1 cellular context compared by ENCODE assay signal in the genomic region with DNA sequence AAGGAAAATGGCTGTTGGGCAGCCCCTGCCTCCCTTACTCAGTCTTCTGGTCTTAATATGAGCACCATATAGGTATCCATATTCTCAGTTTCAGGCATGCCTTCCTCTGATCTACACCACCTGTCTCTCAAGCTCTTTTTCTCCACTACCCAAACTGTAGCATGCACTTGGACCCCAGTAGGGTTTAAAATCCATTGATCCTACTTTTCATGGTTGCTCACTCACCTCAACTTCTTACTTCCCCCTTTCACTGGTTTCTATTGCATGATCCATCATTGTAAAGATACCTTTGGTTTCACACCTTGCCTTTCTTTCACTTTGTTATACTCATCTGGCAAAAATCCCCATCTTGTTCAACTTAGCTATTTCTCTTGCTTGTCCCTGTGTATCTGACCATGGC.
TF ChIP-seq lines count a peak whose summit lies in the region.

No MANE protein-coding gene starts in this region.

TF ChIP-seq in GM12878, 131 proteins besides CTCF, POLR2A, EP300 and RAD21 (continued from another document and continues in another):
- TF ChIP-seq, protein P1, sequence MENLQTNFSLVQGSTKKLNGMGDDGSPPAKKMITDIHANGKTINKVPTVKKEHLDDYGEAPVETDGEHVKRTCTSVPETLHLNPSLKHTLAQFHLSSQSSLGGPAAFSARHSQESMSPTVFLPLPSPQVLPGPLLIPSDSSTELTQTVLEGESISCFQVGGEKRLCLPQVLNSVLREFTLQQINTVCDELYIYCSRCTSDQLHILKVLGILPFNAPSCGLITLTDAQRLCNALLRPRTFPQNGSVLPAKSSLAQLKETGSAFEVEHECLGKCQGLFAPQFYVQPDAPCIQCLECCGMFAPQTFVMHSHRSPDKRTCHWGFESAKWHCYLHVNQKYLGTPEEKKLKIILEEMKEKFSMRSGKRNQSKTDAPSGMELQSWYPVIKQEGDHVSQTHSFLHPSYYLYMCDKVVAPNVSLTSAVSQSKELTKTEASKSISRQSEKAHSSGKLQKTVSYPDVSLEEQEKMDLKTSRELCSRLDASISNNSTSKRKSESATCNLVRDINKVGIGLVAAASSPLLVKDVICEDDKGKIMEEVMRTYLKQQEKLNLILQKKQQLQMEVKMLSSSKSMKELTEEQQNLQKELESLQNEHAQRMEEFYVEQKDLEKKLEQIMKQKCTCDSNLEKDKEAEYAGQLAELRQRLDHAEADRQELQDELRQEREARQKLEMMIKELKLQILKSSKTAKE (IDR thresholded peaks at IDR 0.05; ENCODE audit: low read depth, poor library complexity, severe bottlenecking) = no peak
- no peak for TF ChIP-seq KAT2A (conservative IDR thresholded peaks at IDR 0.05; ENCODE audit: control insufficient read depth, low read depth, low read length)
- TF ChIP-seq ZNF622 (IDR thresholded peaks at IDR 0.05) = no peak
- no peak for TF ChIP-seq SMARCA5 (IDR thresholded peaks at IDR 0.05)
- TF ChIP-seq CHD4 (IDR thresholded peaks at IDR 0.05) = no peak
- no peak for TF ChIP-seq PAX8 (IDR thresholded peaks at IDR 0.05)
- TF ChIP-seq, protein P2, sequence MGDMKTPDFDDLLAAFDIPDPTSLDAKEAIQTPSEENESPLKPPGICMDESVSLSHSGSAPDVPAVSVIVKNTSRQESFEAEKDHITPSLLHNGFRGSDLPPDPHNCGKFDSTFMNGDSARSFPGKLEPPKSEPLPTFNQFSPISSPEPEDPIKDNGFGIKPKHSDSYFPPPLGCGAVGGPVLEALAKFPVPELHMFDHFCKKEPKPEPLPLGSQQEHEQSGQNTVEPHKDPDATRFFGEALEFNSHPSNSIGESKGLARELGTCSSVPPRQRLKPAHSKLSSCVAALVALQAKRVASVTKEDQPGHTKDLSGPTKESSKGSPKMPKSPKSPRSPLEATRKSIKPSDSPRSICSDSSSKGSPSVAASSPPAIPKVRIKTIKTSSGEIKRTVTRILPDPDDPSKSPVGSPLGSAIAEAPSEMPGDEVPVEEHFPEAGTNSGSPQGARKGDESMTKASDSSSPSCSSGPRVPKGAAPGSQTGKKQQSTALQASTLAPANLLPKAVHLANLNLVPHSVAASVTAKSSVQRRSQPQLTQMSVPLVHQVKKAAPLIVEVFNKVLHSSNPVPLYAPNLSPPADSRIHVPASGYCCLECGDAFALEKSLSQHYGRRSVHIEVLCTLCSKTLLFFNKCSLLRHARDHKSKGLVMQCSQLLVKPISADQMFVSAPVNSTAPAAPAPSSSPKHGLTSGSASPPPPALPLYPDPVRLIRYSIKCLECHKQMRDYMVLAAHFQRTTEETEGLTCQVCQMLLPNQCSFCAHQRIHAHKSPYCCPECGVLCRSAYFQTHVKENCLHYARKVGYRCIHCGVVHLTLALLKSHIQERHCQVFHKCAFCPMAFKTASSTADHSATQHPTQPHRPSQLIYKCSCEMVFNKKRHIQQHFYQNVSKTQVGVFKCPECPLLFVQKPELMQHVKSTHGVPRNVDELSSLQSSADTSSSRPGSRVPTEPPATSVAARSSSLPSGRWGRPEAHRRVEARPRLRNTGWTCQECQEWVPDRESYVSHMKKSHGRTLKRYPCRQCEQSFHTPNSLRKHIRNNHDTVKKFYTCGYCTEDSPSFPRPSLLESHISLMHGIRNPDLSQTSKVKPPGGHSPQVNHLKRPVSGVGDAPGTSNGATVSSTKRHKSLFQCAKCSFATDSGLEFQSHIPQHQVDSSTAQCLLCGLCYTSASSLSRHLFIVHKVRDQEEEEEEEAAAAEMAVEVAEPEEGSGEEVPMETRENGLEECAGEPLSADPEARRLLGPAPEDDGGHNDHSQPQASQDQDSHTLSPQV (IDR thresholded peaks at IDR 0.05) = no peak
- TF ChIP-seq RAD51 (IDR thresholded peaks at IDR 0.05) = no peak
- no peak for TF ChIP-seq NFXL1 (IDR thresholded peaks at IDR 0.05; ENCODE audit: borderline replicate concordance)
- 0 out of 2 replicates have a peak, but pooled peaks have one; percentile 57 for TF ChIP-seq MTA3 (IDR thresholded peaks at IDR 0.05; ENCODE audit: borderline replicate concordance, low read length)
- no peak for TF ChIP-seq IRF4 (IDR thresholded peaks at IDR 0.05; ENCODE audit: low read depth, low read length)
- TF ChIP-seq MEF2A (IDR thresholded peaks at IDR 0.05; ENCODE audit: insufficient read depth, low read depth, low read length) = no peak
- no peak for TF ChIP-seq SRF (IDR thresholded peaks at IDR 0.05; ENCODE audit: low read depth in 2 of 2, low read length in 2 of 2)
- peak in 1 of 2 experiments; percentile 46; a peak in 2 of 4 replicates for TF ChIP-seq ETV6 (conservative IDR thresholded peaks at IDR 0.05 in 1 of 2, IDR thresholded peaks at IDR 0.05 in 1 of 2; ENCODE audit: borderline replicate concordance in 1 of 2, low read depth in 1 of 2)
- TF ChIP-seq ZSCAN29 (IDR thresholded peaks at IDR 0.05) = no peak
- peak; percentile 30 for TF ChIP-seq JUNB (IDR thresholded peaks at IDR 0.05)
- TF ChIP-seq, protein P3, sequence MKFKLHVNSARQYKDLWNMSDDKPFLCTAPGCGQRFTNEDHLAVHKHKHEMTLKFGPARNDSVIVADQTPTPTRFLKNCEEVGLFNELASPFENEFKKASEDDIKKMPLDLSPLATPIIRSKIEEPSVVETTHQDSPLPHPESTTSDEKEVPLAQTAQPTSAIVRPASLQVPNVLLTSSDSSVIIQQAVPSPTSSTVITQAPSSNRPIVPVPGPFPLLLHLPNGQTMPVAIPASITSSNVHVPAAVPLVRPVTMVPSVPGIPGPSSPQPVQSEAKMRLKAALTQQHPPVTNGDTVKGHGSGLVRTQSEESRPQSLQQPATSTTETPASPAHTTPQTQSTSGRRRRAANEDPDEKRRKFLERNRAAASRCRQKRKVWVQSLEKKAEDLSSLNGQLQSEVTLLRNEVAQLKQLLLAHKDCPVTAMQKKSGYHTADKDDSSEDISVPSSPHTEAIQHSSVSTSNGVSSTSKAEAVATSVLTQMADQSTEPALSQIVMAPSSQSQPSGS (IDR thresholded peaks at IDR 0.05; ENCODE audit: low read length) = peak; percentile 36; the same call in 1 of the 2 replicates
- TF ChIP-seq TCF7 (IDR thresholded peaks at IDR 0.05; ENCODE audit: borderline replicate concordance) = 0 out of 2 replicates have a peak, but pooled peaks have one; percentile 28
- peak; percentile 76 for TF ChIP-seq DPF2 (IDR thresholded peaks at IDR 0.05)
- TF ChIP-seq, protein P4, sequence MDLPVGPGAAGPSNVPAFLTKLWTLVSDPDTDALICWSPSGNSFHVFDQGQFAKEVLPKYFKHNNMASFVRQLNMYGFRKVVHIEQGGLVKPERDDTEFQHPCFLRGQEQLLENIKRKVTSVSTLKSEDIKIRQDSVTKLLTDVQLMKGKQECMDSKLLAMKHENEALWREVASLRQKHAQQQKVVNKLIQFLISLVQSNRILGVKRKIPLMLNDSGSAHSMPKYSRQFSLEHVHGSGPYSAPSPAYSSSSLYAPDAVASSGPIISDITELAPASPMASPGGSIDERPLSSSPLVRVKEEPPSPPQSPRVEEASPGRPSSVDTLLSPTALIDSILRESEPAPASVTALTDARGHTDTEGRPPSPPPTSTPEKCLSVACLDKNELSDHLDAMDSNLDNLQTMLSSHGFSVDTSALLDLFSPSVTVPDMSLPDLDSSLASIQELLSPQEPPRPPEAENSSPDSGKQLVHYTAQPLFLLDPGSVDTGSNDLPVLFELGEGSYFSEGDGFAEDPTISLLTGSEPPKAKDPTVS (IDR thresholded peaks at IDR 0.05; ENCODE audit: low read depth, low read length) = no peak
- TF ChIP-seq, protein P5, sequence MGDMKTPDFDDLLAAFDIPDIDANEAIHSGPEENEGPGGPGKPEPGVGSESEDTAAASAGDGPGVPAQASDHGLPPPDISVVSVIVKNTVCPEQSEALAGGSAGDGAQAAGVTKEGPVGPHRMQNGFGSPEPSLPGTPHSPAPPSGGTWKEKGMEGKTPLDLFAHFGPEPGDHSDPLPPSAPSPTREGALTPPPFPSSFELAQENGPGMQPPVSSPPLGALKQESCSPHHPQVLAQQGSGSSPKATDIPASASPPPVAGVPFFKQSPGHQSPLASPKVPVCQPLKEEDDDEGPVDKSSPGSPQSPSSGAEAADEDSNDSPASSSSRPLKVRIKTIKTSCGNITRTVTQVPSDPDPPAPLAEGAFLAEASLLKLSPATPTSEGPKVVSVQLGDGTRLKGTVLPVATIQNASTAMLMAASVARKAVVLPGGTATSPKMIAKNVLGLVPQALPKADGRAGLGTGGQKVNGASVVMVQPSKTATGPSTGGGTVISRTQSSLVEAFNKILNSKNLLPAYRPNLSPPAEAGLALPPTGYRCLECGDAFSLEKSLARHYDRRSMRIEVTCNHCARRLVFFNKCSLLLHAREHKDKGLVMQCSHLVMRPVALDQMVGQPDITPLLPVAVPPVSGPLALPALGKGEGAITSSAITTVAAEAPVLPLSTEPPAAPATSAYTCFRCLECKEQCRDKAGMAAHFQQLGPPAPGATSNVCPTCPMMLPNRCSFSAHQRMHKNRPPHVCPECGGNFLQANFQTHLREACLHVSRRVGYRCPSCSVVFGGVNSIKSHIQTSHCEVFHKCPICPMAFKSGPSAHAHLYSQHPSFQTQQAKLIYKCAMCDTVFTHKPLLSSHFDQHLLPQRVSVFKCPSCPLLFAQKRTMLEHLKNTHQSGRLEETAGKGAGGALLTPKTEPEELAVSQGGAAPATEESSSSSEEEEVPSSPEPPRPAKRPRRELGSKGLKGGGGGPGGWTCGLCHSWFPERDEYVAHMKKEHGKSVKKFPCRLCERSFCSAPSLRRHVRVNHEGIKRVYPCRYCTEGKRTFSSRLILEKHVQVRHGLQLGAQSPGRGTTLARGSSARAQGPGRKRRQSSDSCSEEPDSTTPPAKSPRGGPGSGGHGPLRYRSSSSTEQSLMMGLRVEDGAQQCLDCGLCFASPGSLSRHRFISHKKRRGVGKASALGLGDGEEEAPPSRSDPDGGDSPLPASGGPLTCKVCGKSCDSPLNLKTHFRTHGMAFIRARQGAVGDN (IDR thresholded peaks at IDR 0.05) = no peak
- no peak for TF ChIP-seq HDAC2 (IDR thresholded peaks at IDR 0.05)
- TF ChIP-seq RUNX3 (IDR thresholded peaks at IDR 0.05; ENCODE audit: low read length) = peak; percentile 81
- no peak for TF ChIP-seq ZZZ3 (IDR thresholded peaks at IDR 0.05; ENCODE audit: control insufficient read depth, insufficient read length, low read depth)
- no peak for TF ChIP-seq GATAD2B (conservative IDR thresholded peaks at IDR 0.05; ENCODE audit: low read depth)
- no peak for TF ChIP-seq EZH2 (IDR thresholded peaks at IDR 0.05; ENCODE audit: borderline replicate concordance, control insufficient read depth, low read depth, low read length)
- TF ChIP-seq POLR2AphosphoS5 (IDR thresholded peaks at IDR 0.05; ENCODE audit: low read length) = no peak
- no peak for TF ChIP-seq SUZ12 (IDR thresholded peaks at IDR 0.05; ENCODE audit: unreplicated experiment)
- no peak for TF ChIP-seq ESRRA (IDR thresholded peaks at IDR 0.05; ENCODE audit: low read length)
- TF ChIP-seq ZBED1 (IDR thresholded peaks at IDR 0.05; ENCODE audit: borderline replicate concordance) = no peak
- TF ChIP-seq TCF3 (IDR thresholded peaks at IDR 0.05; ENCODE audit: borderline replicate concordance, insufficient read depth, low read depth, low read length) = no peak
- TF ChIP-seq ZNF217 (IDR thresholded peaks at IDR 0.05) = no peak
- no peak for TF ChIP-seq NR2C1 (IDR thresholded peaks at IDR 0.05)
- TF ChIP-seq NFYA (IDR thresholded peaks at IDR 0.05; ENCODE audit: borderline replicate concordance, low read depth, low read length) = no peak
- no peak for TF ChIP-seq RELA (IDR thresholded peaks at IDR 0.05; ENCODE audit: borderline replicate concordance, partially characterized antibody)
- no peak; the same call in 1 of the 2 replicates for TF ChIP-seq SPI1 (IDR thresholded peaks at IDR 0.05; ENCODE audit: borderline replicate concordance, insufficient read depth, low read depth, low read length)
- peak; percentile 41 for TF ChIP-seq SP1 (IDR thresholded peaks at IDR 0.05; ENCODE audit: low read depth, low read length)
- TF ChIP-seq EGR1 (IDR thresholded peaks at IDR 0.05; ENCODE audit: borderline replicate concordance in 1 of 2, low read depth in 2 of 2, low read length in 2 of 2) = no peak
- no peak for TF ChIP-seq YY1 (IDR thresholded peaks at IDR 0.05; ENCODE audit: low read depth, low read length)
- TF ChIP-seq RB1 (IDR thresholded peaks at IDR 0.05; ENCODE audit: borderline replicate concordance) = no peak; the same call in 1 of the 2 replicates
- no peak for TF ChIP-seq CREB1 (IDR thresholded peaks at IDR 0.05; ENCODE audit: low read depth)
- peak in 1 of 2 experiments; percentile 23; a peak in 1 of 4 replicates for TF ChIP-seq BHLHE40 (IDR thresholded peaks at IDR 0.05; ENCODE audit: borderline replicate concordance in 1 of 2, low read depth in 2 of 2, low read length in 1 of 2)
- TF ChIP-seq, protein P6, sequence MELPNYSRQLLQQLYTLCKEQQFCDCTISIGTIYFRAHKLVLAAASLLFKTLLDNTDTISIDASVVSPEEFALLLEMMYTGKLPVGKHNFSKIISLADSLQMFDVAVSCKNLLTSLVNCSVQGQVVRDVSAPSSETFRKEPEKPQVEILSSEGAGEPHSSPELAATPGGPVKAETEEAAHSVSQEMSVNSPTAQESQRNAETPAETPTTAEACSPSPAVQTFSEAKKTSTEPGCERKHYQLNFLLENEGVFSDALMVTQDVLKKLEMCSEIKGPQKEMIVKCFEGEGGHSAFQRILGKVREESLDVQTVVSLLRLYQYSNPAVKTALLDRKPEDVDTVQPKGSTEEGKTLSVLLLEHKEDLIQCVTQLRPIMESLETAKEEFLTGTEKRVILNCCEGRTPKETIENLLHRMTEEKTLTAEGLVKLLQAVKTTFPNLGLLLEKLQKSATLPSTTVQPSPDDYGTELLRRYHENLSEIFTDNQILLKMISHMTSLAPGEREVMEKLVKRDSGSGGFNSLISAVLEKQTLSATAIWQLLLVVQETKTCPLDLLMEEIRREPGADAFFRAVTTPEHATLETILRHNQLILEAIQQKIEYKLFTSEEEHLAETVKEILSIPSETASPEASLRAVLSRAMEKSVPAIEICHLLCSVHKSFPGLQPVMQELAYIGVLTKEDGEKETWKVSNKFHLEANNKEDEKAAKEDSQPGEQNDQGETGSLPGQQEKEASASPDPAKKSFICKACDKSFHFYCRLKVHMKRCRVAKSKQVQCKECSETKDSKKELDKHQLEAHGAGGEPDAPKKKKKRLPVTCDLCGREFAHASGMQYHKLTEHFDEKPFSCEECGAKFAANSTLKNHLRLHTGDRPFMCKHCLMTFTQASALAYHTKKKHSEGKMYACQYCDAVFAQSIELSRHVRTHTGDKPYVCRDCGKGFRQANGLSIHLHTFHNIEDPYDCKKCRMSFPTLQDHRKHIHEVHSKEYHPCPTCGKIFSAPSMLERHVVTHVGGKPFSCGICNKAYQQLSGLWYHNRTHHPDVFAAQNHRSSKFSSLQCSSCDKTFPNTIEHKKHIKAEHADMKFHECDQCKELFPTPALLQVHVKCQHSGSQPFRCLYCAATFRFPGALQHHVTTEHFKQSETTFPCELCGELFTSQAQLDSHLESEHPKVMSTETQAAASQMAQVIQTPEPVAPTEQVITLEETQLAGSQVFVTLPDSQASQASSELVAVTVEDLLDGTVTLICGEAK (IDR thresholded peaks at IDR 0.05; ENCODE audit: borderline replicate concordance) = no peak
